17 cellular contexts compared by ENCODE assay signal in the genomic region with DNA sequence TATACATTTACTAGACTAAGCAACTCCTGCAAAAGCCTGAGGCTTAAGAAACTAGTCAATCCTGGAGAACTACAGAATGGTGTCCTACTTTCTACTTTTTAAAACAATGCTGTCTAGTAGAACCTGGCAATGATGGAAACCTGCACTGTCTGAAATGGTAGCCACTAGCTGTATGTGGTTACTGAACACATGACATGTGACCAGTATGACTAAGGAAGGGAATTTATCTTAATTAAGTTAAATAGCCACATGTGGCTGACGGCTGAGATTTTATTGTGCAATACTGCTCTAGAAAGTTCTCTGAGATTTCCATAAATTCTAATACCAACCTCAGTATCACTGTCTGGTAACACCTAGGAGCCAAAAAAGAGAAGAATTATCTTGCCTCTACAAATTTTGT. TPM values are rescaled to one million over a fixed set of nuclear protein-coding genes. Genes with fewer than 3 reads are reported as not detected.
DNase-seq lines count a peak whose midpoint lies in the region; ATAC-seq lines count a peak whose summit lies in the region.
"Had no signal": no experiment of that assay in that cellular context is flagged by ENCODE, and none has a peak within 500 bp of the region (broad histone marks: within the 10 kb centered on the region; RNA-seq: fewer than 3 reads in every experiment).

No MANE protein-coding gene starts in this region.

- peaks cover 20% of the 10 kb centered on the region for H3K36me3 Mint-ChIP-seq in natural killer cell treated with Interleukin-12 subunit alpha and Interleukin-12 subunit beta and Interleukin-15 and Interleukin-18, amount 100 ng/mL, for 72 hours

- H3K9me3 Mint-ChIP-seq in natural killer cell treated with Interleukin-12 subunit alpha and Interleukin-12 subunit beta and Interleukin-15 and Interleukin-18, amount 100 ng/mL, for 72 hours: no peaks in the 10 kb centered on the region

- DNase-seq in AG20443 (ENCODE audit: low spot score) (peak; percentile 62), NCI-H69 (lab: John Stamatoyannopoulos, UW) (peak; percentile 40), dedifferentiated amniotic fluid mesenchymal stem cell (ENCODE audit: extremely low spot score) (peak; percentile 52), hippocampal formation (lab: John Stamatoyannopoulos, UW) (no peak)
- DNase-seq in natural killer cell treated with Interleukin-12 subunit alpha and Interleukin-12 subunit beta and Interleukin-15 and Interleukin-18, amount 100 ng/mL, for 72 hours (ENCODE audit: low spot score): no peak
- no peak for DNase-seq in stimulated activated CD4-positive, alpha-beta T cell treated with anti-CD3 and anti-CD28 coated beads, Interleukin-2, amount 100 ng/mL, for 24 hours
- no peak for DNase-seq in stimulated activated CD4-positive, alpha-beta T cell treated with anti-CD3 and anti-CD28 coated beads, Interleukin-1b, Interleukin-23, amount 100 ng/mL, for 48 hours
- DNase-seq: activated gamma-delta T cell treated with Interleukin-2 at 50 U/mL for 16 hours; cortex of kidney; GF-D8; heart right ventricle; NCI-H187; NK-92 treated with Interleukin-12 subunit alpha and Interleukin-12 subunit beta, amount 100 ng/mL, for 24 hours; right lobe of liver; T-helper 1 cell; upper lobe of left lung had no signal

- ATAC-seq in natural killer cell treated with Interleukin-12 subunit alpha and Interleukin-12 subunit beta and Interleukin-15 and Interleukin-18, amount 100 ng/mL, for 72 hours: peak; percentile 62 to 71
- no peak for ATAC-seq in GM21723 (IDR thresholded peaks at IDR 0.05; ENCODE audit: unreplicated experiment)
- ATAC-seq: heart right ventricle, right lobe of liver had no signal

- peak overlapping the region in 1 of 2 donors; percentile 3 for H3K27ac Mint-ChIP-seq in natural killer cell treated with Interleukin-12 subunit alpha and Interleukin-12 subunit beta and Interleukin-15 and Interleukin-18, amount 100 ng/mL, for 72 hours

- peaks cover 11 to 13% of the 10 kb centered on the region in 2 donors for H3K4me1 Mint-ChIP-seq in natural killer cell treated with Interleukin-12 subunit alpha and Interleukin-12 subunit beta and Interleukin-15 and Interleukin-18, amount 100 ng/mL, for 72 hours (ENCODE audit: low read depth in 2 of 2)

- no peak overlapping the region for H3K4me3 Mint-ChIP-seq in natural killer cell treated with Interleukin-12 subunit alpha and Interleukin-12 subunit beta and Interleukin-15 and Interleukin-18, amount 100 ng/mL, for 72 hours

- no peaks in the 10 kb centered on the region for H3K27me3 Mint-ChIP-seq in natural killer cell treated with Interleukin-12 subunit alpha and Interleukin-12 subunit beta and Interleukin-15 and Interleukin-18, amount 100 ng/mL, for 72 hours

RNA-seq across cellular contexts. Expression of gene RAPGEF6, which starts 44.9 kb away (rescaled TPM):
- total RNA-seq in natural killer cell treated with Interleukin-12 subunit alpha and Interleukin-12 subunit beta and Interleukin-15 and Interleukin-18, amount 100 ng/mL, for 72 hours: 10 to 100 TPM; 31.7 to 39.2 TPM

Comparison
In these comparisons a context has a peak if more than half of its experiments do, and no peak if none do; other contexts are left out.
1. DNase-seq: peak in AG20443 (single experiment), NCI-H69 (single experiment) and dedifferentiated amniotic fluid mesenchymal stem cell (single experiment); none in natural killer cell treated with Interleukin-12 subunit alpha and Interleukin-12 subunit beta and Interleukin-15 and Interleukin-18, amount 100 ng/mL, for 72 hours (single experiment), stimulated activated CD4-positive, alpha-beta T cell treated with anti-CD3 and anti-CD28 coated beads, Interleukin-2, amount 100 ng/mL, for 24 hours (0 of 2), hippocampal formation (0 of 2) and stimulated activated CD4-positive, alpha-beta T cell treated with anti-CD3 and anti-CD28 coated beads, Interleukin-1b, Interleukin-23, amount 100 ng/mL, for 48 hours (single experiment).